1 cellular context compared by ENCODE assay signal in genomic region chr5:170584003-170584402, GRCh38.
TF ChIP-seq lines count a peak whose summit lies in the region.

No MANE protein-coding gene starts in this region.

TF ChIP-seq in HepG2, 621 proteins besides CTCF, POLR2A, EP300 and RAD21:
- TF ChIP-seq ZNF569 (CRISPR knock-in tag; IDR thresholded peaks at IDR 0.05; ENCODE audit: borderline replicate concordance) (no peak), ARID2 (CRISPR knock-in tag; IDR thresholded peaks at IDR 0.05; ENCODE audit: borderline replicate concordance) (no peak), GTF3A (CRISPR knock-in tag; conservative IDR thresholded peaks at IDR 0.05) (no peak), ZNF44 (CRISPR knock-in tag; IDR thresholded peaks at IDR 0.05) (no peak), TMF1 (CRISPR knock-in tag; IDR thresholded peaks at IDR 0.05; ENCODE audit: low read depth) (no peak), MZF1 (CRISPR knock-in tag; IDR thresholded peaks at IDR 0.05; ENCODE audit: borderline replicate concordance) (no peak)
- TF ChIP-seq, protein P1, sequence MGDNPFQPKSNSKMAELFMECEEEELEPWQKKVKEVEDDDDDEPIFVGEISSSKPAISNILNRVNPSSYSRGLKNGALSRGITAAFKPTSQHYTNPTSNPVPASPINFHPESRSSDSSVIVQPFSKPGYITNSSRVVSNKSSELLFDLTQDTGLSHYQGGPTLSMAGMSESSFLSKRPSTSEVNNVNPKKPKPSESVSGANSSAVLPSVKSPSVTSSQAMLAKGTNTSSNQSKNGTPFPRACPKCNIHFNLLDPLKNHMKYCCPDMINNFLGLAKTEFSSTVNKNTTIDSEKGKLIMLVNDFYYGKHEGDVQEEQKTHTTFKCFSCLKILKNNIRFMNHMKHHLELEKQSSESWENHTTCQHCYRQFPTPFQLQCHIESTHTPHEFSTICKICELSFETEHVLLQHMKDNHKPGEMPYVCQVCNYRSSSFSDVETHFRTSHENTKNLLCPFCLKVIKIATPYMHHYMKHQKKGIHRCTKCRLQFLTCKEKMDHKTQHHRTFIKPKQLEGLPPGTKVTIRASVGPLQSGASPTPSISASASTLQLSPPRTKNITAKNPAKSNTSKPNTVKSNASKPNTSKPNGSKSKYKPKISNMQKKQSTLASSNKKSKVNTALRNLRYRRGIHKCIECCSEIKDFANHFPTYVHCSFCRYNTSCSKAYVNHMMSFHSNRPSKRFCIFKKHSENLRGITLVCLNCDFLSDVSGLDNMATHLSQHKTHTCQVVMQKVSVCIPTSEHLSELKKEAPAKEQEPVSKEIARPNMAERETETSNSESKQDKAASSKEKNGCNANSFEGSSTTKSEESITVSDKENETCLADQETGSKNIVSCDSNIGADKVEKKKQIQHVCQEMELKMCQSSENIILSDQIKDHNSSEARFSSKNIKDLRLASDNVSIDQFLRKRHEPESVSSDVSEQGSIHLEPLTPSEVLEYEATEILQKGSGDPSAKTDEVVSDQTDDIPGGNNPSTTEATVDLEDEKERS (CRISPR knock-in tag; IDR thresholded peaks at IDR 0.05): no peak
